In the genomic region with DNA sequence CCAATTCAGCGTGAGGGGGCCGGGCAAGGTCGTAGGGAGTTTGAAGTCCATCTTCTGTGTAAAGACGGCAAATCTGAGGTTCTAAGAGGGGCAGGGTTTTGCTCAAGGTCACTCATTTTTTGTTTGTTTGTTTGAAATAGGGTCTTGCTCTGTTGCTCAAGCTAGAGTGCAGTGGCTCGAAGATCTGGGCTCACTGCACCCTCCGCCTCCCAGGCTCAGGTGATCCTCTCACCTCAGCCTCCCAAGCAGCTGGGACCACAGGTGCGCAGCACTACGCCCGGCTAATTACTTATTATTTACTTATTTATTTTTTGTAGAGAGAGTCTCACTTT, we compare ENCODE assay signal across 8 cellular contexts. TPM values are rescaled to one million over a fixed set of nuclear protein-coding genes. Genes with fewer than 3 reads are reported as not detected.
A peak's percentile ranks its signal among the peaks of the same experiment; 100 is the strongest.
DNase-seq lines count a peak whose midpoint lies in the region; ATAC-seq and TF ChIP-seq lines count a peak whose summit lies in the region.

No MANE protein-coding gene starts in this region.

- POLR2A ChIA-PET in A673 (lab: Charles Lee; ENCODE audit: low non-redundant PET), result no interaction called here
- POLR2A ChIA-PET in activated CD4-positive, alpha-beta memory T cell treated with anti-CD3 and anti-CD28 coated beads, Interleukin-2, amount 10 ng/mL, durations not matched to agents 7 days and 5 days (lab: Charles Lee), result interaction anchor here (0.6 to 1.5 kb wide), 8 partner anchors 10 to 217 kb away, joined by 3 to 7 read pairs (median 4); a partner anchor contains a TSS

- no peak for TF ChIP-seq POLR2A in suprapubic skin (IDR thresholded peaks at IDR 0.05)

- CTCF ChIA-PET in A673 (lab: Charles Lee), result no interaction called here
- CTCF ChIA-PET in activated CD4-positive, alpha-beta memory T cell treated with anti-CD3 and anti-CD28 coated beads, Interleukin-2, amount 10 ng/mL, durations not matched to agents 7 days and 5 days (lab: Charles Lee), result interaction anchor here (0.6 to 0.7 kb wide), 4 partner anchors 165 to 350 kb away, joined by 3 read pairs; no protein-coding TSS in a partner anchor

- no peaks in the 10 kb centered on the region for H3K9me3 Mint-ChIP-seq in activated CD4-positive, alpha-beta memory T cell treated with anti-CD3 and anti-CD28 coated beads, Interleukin-2, amount 10 ng/mL, durations not matched to agents 7 days and 5 days

- H3K36me3 ChIP-seq in A673 (ENCODE audit: insufficient read depth, low read length, poor library complexity, severe bottlenecking) (no peaks in the 10 kb centered on the region), iPS-18a (ENCODE audit: control insufficient read depth, low read depth, low read length) (no peaks in the 10 kb centered on the region), suprapubic skin (peaks cover 3% of the 10 kb centered on the region)

- H3K27ac Mint-ChIP-seq in activated CD4-positive, alpha-beta memory T cell treated with anti-CD3 and anti-CD28 coated beads, Interleukin-2, amount 10 ng/mL, durations not matched to agents 7 days and 5 days, result peak overlapping the region; percentile 85

- TF ChIP-seq CTCF in A673 (conservative IDR thresholded peaks at IDR 0.05; ENCODE audit: low read depth, low read length) (no peak), suprapubic skin (IDR thresholded peaks at IDR 0.05) (no peak)

- H3K4me1 Mint-ChIP-seq in activated CD4-positive, alpha-beta memory T cell treated with anti-CD3 and anti-CD28 coated beads, Interleukin-2, amount 10 ng/mL, durations not matched to agents 7 days and 5 days, result peaks cover 34% of the 10 kb centered on the region

- H3K27me3 ChIP-seq in A673 (replicated peaks; ENCODE audit: insufficient read depth, low read depth, low read length, poor library complexity) (no peaks in the 10 kb centered on the region), iPS-18a (ENCODE audit: control insufficient read depth, insufficient read depth, low read length) (no peaks in the 10 kb centered on the region), suprapubic skin (no peaks in the 10 kb centered on the region)

- H3K27me3 Mint-ChIP-seq in activated CD4-positive, alpha-beta memory T cell treated with anti-CD3 and anti-CD28 coated beads, Interleukin-2, amount 10 ng/mL, durations not matched to agents 7 days and 5 days, result no peaks in the 10 kb centered on the region

- H3K36me3 Mint-ChIP-seq in activated CD4-positive, alpha-beta memory T cell treated with anti-CD3 and anti-CD28 coated beads, Interleukin-2, amount 10 ng/mL, durations not matched to agents 7 days and 5 days (ENCODE audit: low read depth), result peaks cover 6% of the 10 kb centered on the region

- BruUV-seq in A673 (replicated peaks; lab: Mats Ljungman, UMichigan), result no TSS peak

- TF ChIP-seq EP300 in suprapubic skin (IDR thresholded peaks at IDR 0.05), result no peak

- no peak overlapping the region for H3K9ac ChIP-seq in iPS-18a (ENCODE audit: low read length)

- 19% methylated on average over 9 of the region's 9 CpGs for WGBS in suprapubic skin

- H3K9me3 ChIP-seq in A673 (ENCODE audit: low read depth, low read length, poor library complexity, severe bottlenecking), result no peaks in the 10 kb centered on the region
- H3K9me3 ChIP-seq in iPS-18a (ENCODE audit: control insufficient read depth, low read depth, low read length), result no peaks in the 10 kb centered on the region
- H3K9me3 ChIP-seq in suprapubic skin, result no peaks in the 10 kb centered on the region

- peaks cover 3% of the 10 kb centered on the region for H3K4me1 ChIP-seq in A673 (ENCODE audit: insufficient read depth, low read length, poor library complexity, severe bottlenecking)
- H3K4me1 ChIP-seq in iPS-18a (ENCODE audit: control insufficient read depth, low read depth, low read length), result peaks cover 4% of the 10 kb centered on the region
- peaks cover 37% of the 10 kb centered on the region for H3K4me1 ChIP-seq in suprapubic skin

- H3K4me3 Mint-ChIP-seq in activated CD4-positive, alpha-beta memory T cell treated with anti-CD3 and anti-CD28 coated beads, Interleukin-2, amount 10 ng/mL, durations not matched to agents 7 days and 5 days, result peak overlapping the region; percentile 91

- no peak for DNase-seq in A673 (ENCODE audit: low spot score)
- DNase-seq in activated CD4-positive, alpha-beta memory T cell treated with anti-CD3 and anti-CD28 coated beads, Interleukin-2, amount 10 ng/mL, durations not matched to agents 7 days and 5 days, result no peak
- no peak for DNase-seq in suprapubic skin (ENCODE audit: low spot score in 2 of 2)
- DNase-seq in NCI-H1930 (lab: John Stamatoyannopoulos, UW), result no peak
- DNase-seq in stimulated activated CD4-positive, alpha-beta T cell treated with anti-CD3 and anti-CD28 coated beads, Interleukin-2, amount 100 ng/mL, for 24 hours, result no peak
- DNase-seq in GF-D8 (lab: John Stamatoyannopoulos, UW), result no peak

- H3K4me3 ChIP-seq in A673 (ENCODE audit: low read depth, low read length, poor library complexity, severe bottlenecking), result peak overlapping the region; percentile 71
- H3K4me3 ChIP-seq in iPS-18a (ENCODE audit: low read length), result peak overlapping the region; percentile 84
- peak overlapping the region; percentile 95 for H3K4me3 ChIP-seq in suprapubic skin

- intact Hi-C loops in A673 (cut with micrococcal nuclease; ENCODE audit: unreplicated experiment), result no loop called here

- peak overlapping the region; percentile 62 for H3K27ac ChIP-seq in A673 (ENCODE audit: low read depth, low read length, poor library complexity, severe bottlenecking)
- H3K27ac ChIP-seq in iPS-18a (ENCODE audit: low read length), result no peak overlapping the region
- peak overlapping the region; percentile 84 for H3K27ac ChIP-seq in suprapubic skin

- peak; percentile 7 for ATAC-seq in GM21529 (IDR thresholded peaks at IDR 0.05; ENCODE audit: unreplicated experiment)

RNA-seq across cellular contexts. Expression of a gene that starts 0.4 kb away (rescaled TPM):
- total RNA-seq in A673 (2021), result 68.1 and 75.2 TPM in 2 replicates
- total RNA-seq in activated CD4-positive, alpha-beta memory T cell treated with anti-CD3 and anti-CD28 coated beads, Interleukin-2, amount 10 ng/mL, durations not matched to agents 7 days and 5 days, result 10 to 100 TPM; 70.2 to 71.4 TPM
- total RNA-seq in suprapubic skin, result 10 to 100 TPM; 55.6 to 97.0 (median 89.4) TPM

RNA-seq across cellular contexts. Expression of a gene that starts 49.7 kb away (rescaled TPM):
- total RNA-seq in A673 (2021) (not detected in 2 replicates), suprapubic skin (under 1 TPM in 1 of 4 donors, not detected in 3; 0.64 TPM)
- not detected for total RNA-seq in activated CD4-positive, alpha-beta memory T cell treated with anti-CD3 and anti-CD28 coated beads, Interleukin-2, amount 10 ng/mL, durations not matched to agents 7 days and 5 days
